Comparison of ENCODE assay signal across 10 cellular contexts in the genomic region with DNA sequence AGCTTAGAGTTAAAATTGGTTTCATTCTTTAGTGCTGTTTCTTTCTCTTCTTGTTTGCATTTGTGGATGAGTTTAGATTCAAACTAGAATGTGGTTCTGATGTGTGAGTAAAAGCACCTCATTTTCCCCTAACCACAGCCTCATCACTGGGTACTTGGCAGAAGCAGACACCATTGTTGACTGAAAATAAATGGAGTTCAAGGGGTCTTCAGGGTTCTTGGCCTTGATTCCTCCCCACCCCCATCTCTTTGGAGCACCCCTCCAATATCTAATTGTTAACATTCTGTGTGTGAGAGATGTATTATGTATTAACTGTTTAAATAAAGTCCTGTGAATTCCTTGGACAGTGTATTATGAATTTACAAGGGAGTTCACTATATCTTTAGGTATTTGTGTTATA. TPM values are rescaled to one million over a fixed set of nuclear protein-coding genes. Genes with fewer than 3 reads are reported as not detected.
DNase-seq lines count a peak whose midpoint lies in the region; ATAC-seq and TF ChIP-seq lines count a peak whose summit lies in the region.
"Had no signal": no experiment of that assay in that cellular context is flagged by ENCODE, and none has a peak within 500 bp of the region (broad histone marks: within the 10 kb centered on the region; RNA-seq: fewer than 3 reads in every experiment).

No MANE protein-coding gene starts in this region.

- no peaks in the 10 kb centered on the region for H3K36me3 ChIP-seq in prostate gland
- H3K36me3 ChIP-seq: lower lobe of right lung had no signal

- no peak overlapping the region for H3K4me3 Mint-ChIP-seq in activated CD4-positive, alpha-beta T cell treated with anti-CD3 and anti-CD28 coated beads, Interleukin-2, amount 10 ng/mL, durations not matched to agents 7 days and 5 days
- H3K4me3 Mint-ChIP-seq in T-helper 2 cell treated with Interferon-gamma antibody and Interleukin-4, amounts not matched to agents 5 μg/mL and 100 μg/mL, for 36 hours = peak overlapping the region; percentile 71
- H3K4me3 Mint-ChIP-seq in stimulated activated effector memory CD8-positive, alpha-beta T cell treated with anti-CD3 and anti-CD28 coated beads, Interleukin-12 subunit alpha, Interleukin-12 subunit beta, amount 100 ng/mL, for 72 hours = peak overlapping the region; percentile 21

- H3K27ac Mint-ChIP-seq in activated CD4-positive, alpha-beta T cell treated with anti-CD3 and anti-CD28 coated beads, Interleukin-2, amount 10 ng/mL, durations not matched to agents 7 days and 5 days = peak overlapping the region; percentile 77
- peak overlapping the region; percentile 87 for H3K27ac Mint-ChIP-seq in T-helper 2 cell treated with Interferon-gamma antibody and Interleukin-4, amounts not matched to agents 5 μg/mL and 100 μg/mL, for 36 hours
- no peak overlapping the region for H3K27ac Mint-ChIP-seq in stimulated activated effector memory CD8-positive, alpha-beta T cell treated with anti-CD3 and anti-CD28 coated beads, Interleukin-12 subunit alpha, Interleukin-12 subunit beta, amount 100 ng/mL, for 72 hours

- no peaks in the 10 kb centered on the region for H3K9me3 Mint-ChIP-seq in activated CD4-positive, alpha-beta T cell treated with anti-CD3 and anti-CD28 coated beads, Interleukin-2, amount 10 ng/mL, durations not matched to agents 7 days and 5 days
- no peaks in the 10 kb centered on the region for H3K9me3 Mint-ChIP-seq in T-helper 2 cell treated with Interferon-gamma antibody and Interleukin-4, amounts not matched to agents 5 μg/mL and 100 μg/mL, for 36 hours
- H3K9me3 Mint-ChIP-seq in stimulated activated effector memory CD8-positive, alpha-beta T cell treated with anti-CD3 and anti-CD28 coated beads, Interleukin-12 subunit alpha, Interleukin-12 subunit beta, amount 100 ng/mL, for 72 hours = no peaks in the 10 kb centered on the region

- peaks cover 76% of the 10 kb centered on the region for H3K4me1 Mint-ChIP-seq in activated CD4-positive, alpha-beta T cell treated with anti-CD3 and anti-CD28 coated beads, Interleukin-2, amount 10 ng/mL, durations not matched to agents 7 days and 5 days
- peaks cover 72% of the 10 kb centered on the region for H3K4me1 Mint-ChIP-seq in T-helper 2 cell treated with Interferon-gamma antibody and Interleukin-4, amounts not matched to agents 5 μg/mL and 100 μg/mL, for 36 hours (ENCODE audit: low read depth)
- H3K4me1 Mint-ChIP-seq in stimulated activated effector memory CD8-positive, alpha-beta T cell treated with anti-CD3 and anti-CD28 coated beads, Interleukin-12 subunit alpha, Interleukin-12 subunit beta, amount 100 ng/mL, for 72 hours = peaks cover 79% of the 10 kb centered on the region

- DNase-seq in activated CD4-positive, alpha-beta T cell treated with anti-CD3 and anti-CD28 coated beads, Interleukin-2, amount 10 ng/mL, durations not matched to agents 7 days and 5 days = no peak
- no peak for DNase-seq in activated CD4-positive, alpha-beta T cell treated with anti-CD3 and anti-CD28 coated beads, Interleukin-2, amount 50 U/mL, for 48 hours
- no peak for DNase-seq in T-helper 2 cell treated with Interferon-gamma antibody and Interleukin-4, amounts not matched to agents 5 μg/mL and 100 μg/mL, for 36 hours (ENCODE audit: low spot score)
- no peak for DNase-seq in stimulated activated effector memory CD8-positive, alpha-beta T cell treated with anti-CD3 and anti-CD28 coated beads, Interleukin-12 subunit alpha, Interleukin-12 subunit beta, amount 100 ng/mL, for 72 hours (ENCODE audit: low spot score in 2 of 2)
- no peak for DNase-seq in stimulated activated CD4-positive, alpha-beta T cell treated with anti-CD3 and anti-CD28 coated beads, Interleukin-2, amount 100 ng/mL, for 48 hours
- no peak for DNase-seq in prostate gland (ENCODE audit: low spot score)
- DNase-seq in Ammon's horn (ENCODE audit: low spot score) = no peak
- DNase-seq: lower lobe of right lung; stimulated activated naive CD4-positive, alpha-beta T cell had no signal

- intact Hi-C loops in prostate gland (cut with DNase I) = no loop called here

- H3K27ac ChIP-seq in prostate gland = no peak overlapping the region
- H3K27ac ChIP-seq: lower lobe of right lung had no signal

- TF ChIP-seq CTCF in prostate gland (IDR thresholded peaks at IDR 0.05) = no peak

- H3K36me3 Mint-ChIP-seq in activated CD4-positive, alpha-beta T cell treated with anti-CD3 and anti-CD28 coated beads, Interleukin-2, amount 10 ng/mL, durations not matched to agents 7 days and 5 days (ENCODE audit: low read depth) = peaks cover 16% of the 10 kb centered on the region
- peaks cover 34% of the 10 kb centered on the region for H3K36me3 Mint-ChIP-seq in T-helper 2 cell treated with Interferon-gamma antibody and Interleukin-4, amounts not matched to agents 5 μg/mL and 100 μg/mL, for 36 hours (ENCODE audit: low read depth)
- H3K36me3 Mint-ChIP-seq in stimulated activated effector memory CD8-positive, alpha-beta T cell treated with anti-CD3 and anti-CD28 coated beads, Interleukin-12 subunit alpha, Interleukin-12 subunit beta, amount 100 ng/mL, for 72 hours = peaks cover 30% of the 10 kb centered on the region

- H3K27me3 Mint-ChIP-seq in activated CD4-positive, alpha-beta T cell treated with anti-CD3 and anti-CD28 coated beads, Interleukin-2, amount 10 ng/mL, durations not matched to agents 7 days and 5 days = no peaks in the 10 kb centered on the region
- H3K27me3 Mint-ChIP-seq in T-helper 2 cell treated with Interferon-gamma antibody and Interleukin-4, amounts not matched to agents 5 μg/mL and 100 μg/mL, for 36 hours (ENCODE audit: low read depth) = no peaks in the 10 kb centered on the region

- peak; percentile 73 for ATAC-seq in HG02798 (IDR thresholded peaks at IDR 0.05; ENCODE audit: poor library complexity, unreplicated experiment)
- ATAC-seq in stimulated activated effector memory CD8-positive, alpha-beta T cell treated with anti-CD3 and anti-CD28 coated beads, Interleukin-12 subunit alpha, Interleukin-12 subunit beta, amount 100 ng/mL, for 72 hours = peak; percentile 71

- POLR2A ChIA-PET in activated CD4-positive, alpha-beta T cell treated with anti-CD3 and anti-CD28 coated beads, Interleukin-2, amount 10 ng/mL, durations not matched to agents 7 days and 5 days (lab: Charles Lee) = interaction anchor here (0.6 kb wide), 1 partner anchor 99 kb away, joined by 3 read pairs; no protein-coding TSS in a partner anchor

- CTCF ChIA-PET in activated CD4-positive, alpha-beta T cell treated with anti-CD3 and anti-CD28 coated beads, Interleukin-2, amount 10 ng/mL, durations not matched to agents 7 days and 5 days (lab: Charles Lee) = interaction anchor here (1.2 to 1.3 kb wide), 3 partner anchors 24 to 79 kb away, joined by 3 to 4 read pairs (median 3); no protein-coding TSS in a partner anchor

- H3K27me3 ChIP-seq in prostate gland (replicated peaks; ENCODE audit: insufficient read depth) = no peaks in the 10 kb centered on the region

- H3K4me3 ChIP-seq in prostate gland = no peak overlapping the region
- H3K4me3 ChIP-seq: lower lobe of right lung had no signal

- H3K4me1 ChIP-seq in prostate gland (replicated peaks) = no peaks in the 10 kb centered on the region

- H3K9me3 ChIP-seq in prostate gland = no peaks in the 10 kb centered on the region
- H3K9me3 ChIP-seq: lower lobe of right lung had no signal

- no peak for TF ChIP-seq POLR2A in prostate gland (IDR thresholded peaks at IDR 0.05)

RNA-seq across cellular contexts. Expression of gene JARID2, which starts 59.6 kb away (rescaled TPM):
- total RNA-seq in activated CD4-positive, alpha-beta T cell treated with anti-CD3 and anti-CD28 coated beads, Interleukin-2, amount 10 ng/mL, durations not matched to agents 7 days and 5 days = 10 to 100 TPM; 27.5 to 27.6 TPM
- total RNA-seq in prostate gland = 10 to 100 TPM in 1 of 2 donors, 1 to 10 TPM in 1; 7.7 to 35.4 TPM
